10 cellular contexts compared by ENCODE assay signal in genomic region chr19:38737297-38737865, GRCh38. TPM values are rescaled to one million over a fixed set of nuclear protein-coding genes. Genes with fewer than 3 reads are reported as not detected.
DNase-seq lines count a peak whose midpoint lies in the region; ATAC-seq lines count a peak whose summit lies in the region.
"Had no signal": no experiment of that assay in that cellular context is flagged by ENCODE, and none has a peak within 500 bp of the region (broad histone marks: within the 10 kb centered on the region; RNA-seq: fewer than 3 reads in every experiment).

No MANE protein-coding gene starts in this region.

- H3K4me1 Mint-ChIP-seq in activated CD4-positive, alpha-beta T cell treated with anti-CD3 and anti-CD28 coated beads, Interleukin-2, amount 10 ng/mL, durations not matched to agents 7 days and 5 days, result peaks cover 45% of the 10 kb centered on the region
- peaks cover 54% of the 10 kb centered on the region for H3K4me1 Mint-ChIP-seq in central memory CD8-positive, alpha-beta T cell

- H3K18ac ChIP-seq in trophoblast cell (ENCODE audit: low read length), result no peak overlapping the region

- H2BK5ac ChIP-seq in trophoblast cell (ENCODE audit: low read depth, low read length, poor library complexity), result no peak overlapping the region

- no peak overlapping the region for H3K23ac ChIP-seq in trophoblast cell (ENCODE audit: low read length)

- H2BK120ac ChIP-seq in trophoblast cell (ENCODE audit: insufficient read depth, low read length, poor library complexity), result no peak overlapping the region

- H3K4me1 ChIP-seq in Karpas-422 (ENCODE audit: low read length) (no peaks in the 10 kb centered on the region; the same call in 1 of the 2 replicates), trophoblast cell (ENCODE audit: control insufficient read depth in 1 of 2, insufficient read depth in 2 of 2, low read length in 2 of 2) (peaks cover 12 to 14% of the 10 kb centered on the region in 2 experiments)

- H3K27ac ChIP-seq in Karpas-422 (ENCODE audit: low read length) (no peak overlapping the region), trophoblast cell (ENCODE audit: low read depth, low read length) (no peak overlapping the region)
- H3K27ac ChIP-seq: epithelial cell of prostate had no signal

- no peak overlapping the region for H3K4ac ChIP-seq in trophoblast cell (ENCODE audit: low read depth, low read length)

- H3K4me2 ChIP-seq in Karpas-422 (ENCODE audit: low read depth, low read length, poor library complexity, severe bottlenecking) (peak overlapping the region; percentile 20), trophoblast cell (ENCODE audit: low read length) (no peak overlapping the region)

- H3K27me3 ChIP-seq in Karpas-422 (ENCODE audit: low read length) (no peaks in the 10 kb centered on the region), trophoblast cell (ENCODE audit: insufficient read depth, low read length) (no peaks in the 10 kb centered on the region)

- peak overlapping the region; percentile 84 for H2AK5ac ChIP-seq in trophoblast cell (ENCODE audit: low read length)

- H3K36me3 ChIP-seq in Karpas-422 (ENCODE audit: insufficient read depth, low read length), result no peaks in the 10 kb centered on the region
- peaks cover 0 to 5% of the 10 kb centered on the region in 2 experiments for H3K36me3 ChIP-seq in trophoblast cell (ENCODE audit: control insufficient read depth in 1 of 2, insufficient read depth in 2 of 2, low read length in 2 of 2)

- H2AFZ ChIP-seq in Karpas-422 (ENCODE audit: low read length) (no peak overlapping the region), trophoblast cell (ENCODE audit: insufficient read depth, low read length, poor library complexity) (no peak overlapping the region)

- H3K9me3 ChIP-seq in Karpas-422 (ENCODE audit: low read length) (no peaks in the 10 kb centered on the region), trophoblast cell (ENCODE audit: insufficient read depth, low read depth, low read length) (peaks cover 9% of the 10 kb centered on the region)

- H3K4me3 ChIP-seq in Karpas-422 (ENCODE audit: low read length) (0 out of 2 replicates have a peak overlapping the region, but pooled peaks have one; percentile 5), trophoblast cell (ENCODE audit: low read depth, low read length) (no peak overlapping the region)

- H3K9ac ChIP-seq in Karpas-422 (ENCODE audit: low read length) (no peak overlapping the region), trophoblast cell (ENCODE audit: low read length) (no peak overlapping the region)

- H3K79me2 ChIP-seq in Karpas-422 (ENCODE audit: low read length) (no peaks in the 10 kb centered on the region), trophoblast cell (ENCODE audit: control insufficient read depth, insufficient read depth, low read length, poor library complexity) (no peaks in the 10 kb centered on the region)

- peaks cover 1% of the 10 kb centered on the region for H3K36me3 Mint-ChIP-seq in activated CD4-positive, alpha-beta T cell treated with anti-CD3 and anti-CD28 coated beads, Interleukin-2, amount 10 ng/mL, durations not matched to agents 7 days and 5 days (ENCODE audit: low read depth)
- peaks cover 26% of the 10 kb centered on the region for H3K36me3 Mint-ChIP-seq in central memory CD8-positive, alpha-beta T cell (ENCODE audit: insufficient read depth)

- H3K27ac Mint-ChIP-seq in activated CD4-positive, alpha-beta T cell treated with anti-CD3 and anti-CD28 coated beads, Interleukin-2, amount 10 ng/mL, durations not matched to agents 7 days and 5 days, result no peak overlapping the region
- peak overlapping the region; percentile 80 for H3K27ac Mint-ChIP-seq in central memory CD8-positive, alpha-beta T cell (ENCODE audit: low read depth)

- peak overlapping the region; percentile 58 for H2BK12ac ChIP-seq in trophoblast cell (ENCODE audit: low read length)

- DNase-seq in activated CD4-positive, alpha-beta T cell treated with anti-CD3 and anti-CD28 coated beads, Interleukin-2, amount 10 ng/mL, durations not matched to agents 7 days and 5 days, result no peak
- DNase-seq in activated CD4-positive, alpha-beta T cell treated with anti-CD3 and anti-CD28 coated beads for 4 hours, result no peak
- DNase-seq in Karpas-422, result no peak
- no peak for DNase-seq in central memory CD8-positive, alpha-beta T cell (ENCODE audit: low spot score in 2 of 2)
- no peak for DNase-seq in trophoblast cell
- no peak for DNase-seq in stimulated activated CD4-positive, alpha-beta T cell treated with anti-CD3 and anti-CD28 coated beads, Interleukin-15, amount 100 ng/mL, for 24 hours
- DNase-seq in AG20443 (ENCODE audit: low spot score), result no peak
- DNase-seq: anterior cingulate cortex had no signal

- H3K14ac ChIP-seq in trophoblast cell (ENCODE audit: low read length), result no peak overlapping the region

- no peaks in the 10 kb centered on the region for H4K20me1 ChIP-seq in Karpas-422 (ENCODE audit: insufficient read depth, low read depth, low read length)

- POLR2A ChIA-PET in activated CD4-positive, alpha-beta T cell treated with anti-CD3 and anti-CD28 coated beads, Interleukin-2, amount 10 ng/mL, durations not matched to agents 7 days and 5 days (lab: Charles Lee), result no interaction called here

- WGBS in trophoblast cell (ENCODE audit: extremely low coverage, insufficient coverage, insufficient read length), result no CpG with 5 or more reads among the region's 22 CpGs

- H3K79me1 ChIP-seq in trophoblast cell (ENCODE audit: low read length), result peaks cover 10% of the 10 kb centered on the region

- no peak for ATAC-seq in central memory CD8-positive, alpha-beta T cell (replicated peaks; ENCODE audit: extremely low read depth, poor library complexity, severe bottlenecking)
- no peak for ATAC-seq in HG03135 (IDR thresholded peaks at IDR 0.05; ENCODE audit: unreplicated experiment)

- peak overlapping the region; percentile 28 for H3K4me3 Mint-ChIP-seq in activated CD4-positive, alpha-beta T cell treated with anti-CD3 and anti-CD28 coated beads, Interleukin-2, amount 10 ng/mL, durations not matched to agents 7 days and 5 days
- H3K4me3 Mint-ChIP-seq in central memory CD8-positive, alpha-beta T cell, result peak overlapping the region; percentile 65

- no peaks in the 10 kb centered on the region for H3K9me3 Mint-ChIP-seq in activated CD4-positive, alpha-beta T cell treated with anti-CD3 and anti-CD28 coated beads, Interleukin-2, amount 10 ng/mL, durations not matched to agents 7 days and 5 days
- no peaks in the 10 kb centered on the region for H3K9me3 Mint-ChIP-seq in central memory CD8-positive, alpha-beta T cell

- CTCF ChIA-PET in activated CD4-positive, alpha-beta T cell treated with anti-CD3 and anti-CD28 coated beads, Interleukin-2, amount 10 ng/mL, durations not matched to agents 7 days and 5 days (lab: Charles Lee), result no interaction called here

- peak overlapping the region; percentile 44 for H4K12ac ChIP-seq in trophoblast cell (ENCODE audit: low read depth, low read length)

- no peaks in the 10 kb centered on the region for H3K9me2 ChIP-seq in Karpas-422 (replicated peaks; ENCODE audit: insufficient read depth, low read length)

- no peak overlapping the region for H4K8ac ChIP-seq in trophoblast cell (ENCODE audit: low read depth, low read length)

- H3K27me3 Mint-ChIP-seq in activated CD4-positive, alpha-beta T cell treated with anti-CD3 and anti-CD28 coated beads, Interleukin-2, amount 10 ng/mL, durations not matched to agents 7 days and 5 days, result peaks cover 7% of the 10 kb centered on the region
- H3K27me3 Mint-ChIP-seq in central memory CD8-positive, alpha-beta T cell, result no peaks in the 10 kb centered on the region

- H4K91ac ChIP-seq in trophoblast cell (ENCODE audit: low read depth, low read length), result peak overlapping the region; percentile 41

RNA-seq across cellular contexts. Expression of gene CAPN12, which starts 6.9 kb away (rescaled TPM):
- 1 to 10 TPM; 3.5 to 3.7 TPM for total RNA-seq in activated CD4-positive, alpha-beta T cell treated with anti-CD3 and anti-CD28 coated beads, Interleukin-2, amount 10 ng/mL, durations not matched to agents 7 days and 5 days
- total RNA-seq in Karpas-422 (2014; rRNA removed; shearing (Covaris generic); ENCODE audit: low replicate concordance), result 0.40 TPM in 1 of 2 replicates, not detected in the other
- 11.0 and 11.5 TPM in 2 replicates for polyA plus RNA-seq in trophoblast cell (2013)

RNA-seq across cellular contexts. Expression of gene LGALS7, which starts 35.9 kb away (rescaled TPM):
- not detected for total RNA-seq in activated CD4-positive, alpha-beta T cell treated with anti-CD3 and anti-CD28 coated beads, Interleukin-2, amount 10 ng/mL, durations not matched to agents 7 days and 5 days
- not detected in 2 replicates for total RNA-seq in Karpas-422 (2014; rRNA removed; shearing (Covaris generic); ENCODE audit: low replicate concordance)
- not detected in 2 replicates for polyA plus RNA-seq in trophoblast cell (2013)

RNA-seq across cellular contexts. Expression of gene LGALS7B, which starts 51.6 kb away (rescaled TPM):
- total RNA-seq in activated CD4-positive, alpha-beta T cell treated with anti-CD3 and anti-CD28 coated beads, Interleukin-2, amount 10 ng/mL, durations not matched to agents 7 days and 5 days, result not detected
- total RNA-seq in Karpas-422 (2014; rRNA removed; shearing (Covaris generic); ENCODE audit: low replicate concordance), result not detected in 2 replicates
- not detected in 2 replicates for polyA plus RNA-seq in trophoblast cell (2013)
